Comparison of ENCODE assay signal across 14 cellular contexts in genomic region chr2:61435291-61435690, GRCh38. TPM values are rescaled to one million over a fixed set of nuclear protein-coding genes. Genes with fewer than 3 reads are reported as not detected.
A peak's percentile ranks its signal among the peaks of the same experiment; 100 is the strongest.
DNase-seq lines count a peak whose midpoint lies in the region; ATAC-seq, FAIRE-seq and TF ChIP-seq lines count a peak whose summit lies in the region.
"Had no signal": no experiment of that assay in that cellular context is flagged by ENCODE, and none has a peak within 500 bp of the region (broad histone marks: within the 10 kb centered on the region; RNA-seq: fewer than 3 reads in every experiment).

No MANE protein-coding gene starts in this region.

- H3K9ac ChIP-seq in K562 (ENCODE audit: insufficient read depth in 1 of 2, low read depth in 2 of 2, low read length in 2 of 2), result no peak overlapping the region

- POLR2A ChIA-PET in HEK293 (lab: Yijun Ruan, JAX) (no interaction called here), K562 (lab: Yijun Ruan, JAX) (interaction anchor here (0.6 to 1.4 kb wide), 3 partner anchors 9 to 255 kb away, joined by 3 to 5 read pairs (median 3); no protein-coding TSS in a partner anchor)

- H4K20me1 ChIP-seq in K562 (replicated peaks; ENCODE audit: control insufficient read depth, insufficient read depth, low read length) (peaks cover 43% of the 10 kb centered on the region), osteoblast (ENCODE audit: insufficient read depth, low read length) (peaks cover 94% of the 10 kb centered on the region)

- H3K27ac ChIP-seq in left ventricle myocardium inferior (replicated peaks) (peak overlapping the region; percentile 62), HEK293 (ENCODE audit: extremely low read depth, low read depth, low read length) (no peak overlapping the region), K562 (ENCODE audit: extremely low read depth, low read depth, low read length) (no peak overlapping the region), gastrocnemius medialis (peak overlapping the region; percentile 83 to 86 (median 85)), osteoblast (ENCODE audit: low read depth, low read length) (no peak overlapping the region)
- H3K27ac ChIP-seq: SJCRH30 had no signal

- H3K27me3 ChIP-seq in left ventricle myocardium inferior (ENCODE audit: low read depth), result no peaks in the 10 kb centered on the region
- H3K27me3 ChIP-seq in K562 (ENCODE audit: control insufficient read depth in 2 of 2, insufficient read depth in 2 of 2, low read length in 2 of 2), result no peaks in the 10 kb centered on the region
- H3K27me3 ChIP-seq in gastrocnemius medialis, result no peaks in the 10 kb centered on the region
- no peaks in the 10 kb centered on the region for H3K27me3 ChIP-seq in osteoblast (ENCODE audit: insufficient read depth, low read length)
- H3K27me3 ChIP-seq: SJCRH30 had no signal

- DNase-seq in left ventricle myocardium inferior (no peak), Right ventricle myocardium superior (no peak), K562 (ENCODE audit: extremely low read depth in 1 of 4, low spot score in 3 of 4) (no peak), gastrocnemius medialis (no peak), osteoblast (ENCODE audit: insufficient read length, low spot score, missing footprints) (no peak), SW480 (ENCODE audit: low spot score) (no peak)
- DNase-seq: CD4-positive, CD25-positive, alpha-beta regulatory T cell; DMS 273 treated with DMSO at 0.1 percent for 48 hours; NCI-H1417 treated with DMSO at 0.1 percent for 48 hours; NCI-H2029 treated with DMSO at 0.1 percent for 48 hours; NCI-H510A treated with DMSO at 0.1 percent for 48 hours; SJCRH30 had no signal

- intact Hi-C loops in left ventricle myocardium inferior (cut with micrococcal nuclease) (no loop called here), Right ventricle myocardium superior (cut with DNase I) (no loop called here), K562 (cut with micrococcal nuclease) (no loop called here), gastrocnemius medialis (cut with DNase I; ENCODE audit: low total_unique reads) (loop anchor here (2.0 to 10.0 kb wide), 2 partner anchors 36 to 330 kb away; partner anchors contain the start of gene USP34)

- WGBS in K562 (ENCODE audit: insufficient coverage, low coverage, missing lambda C conversion rate), result 78% methylated on average over 1 of the region's 1 CpG

- in situ Hi-C loops in K562 (cut with MboI), result no loop called here
- in situ Hi-C loops in gastrocnemius medialis (cut with MboI; ENCODE audit: low sequenced_read_pairs in 4 of 4), result no loop called here

- H3K4me2 ChIP-seq in K562 (ENCODE audit: insufficient read depth, low read length) (no peak overlapping the region), osteoblast (ENCODE audit: insufficient read depth, low read length) (no peak overlapping the region)

- H3K4me3 ChIP-seq in left ventricle myocardium inferior (no peak overlapping the region), HEK293 (ENCODE audit: low read depth, low read length) (no peak overlapping the region), K562 (no peak overlapping the region), gastrocnemius medialis (no peak overlapping the region), osteoblast (ENCODE audit: insufficient read depth, low read length) (no peak overlapping the region)
- H3K4me3 ChIP-seq: SJCRH30 had no signal

- H3K79me2 ChIP-seq in K562 (ENCODE audit: control insufficient read depth, insufficient read depth, low read length) (peaks cover 99% of the 10 kb centered on the region), osteoblast (ENCODE audit: insufficient read depth, low read length) (peaks cover 99% of the 10 kb centered on the region)

- CTCF ChIA-PET in HEK293 (lab: Yijun Ruan, JAX) (no interaction called here), K562 (lab: Yijun Ruan, JAX; ENCODE audit: low intra/inter-chr PET ratio) (no interaction called here)

- TF ChIP-seq CTCF in left ventricle myocardium inferior (IDR thresholded peaks at IDR 0.05; ENCODE audit: borderline replicate concordance) (no peak), HEK293 (tag by site-specific recombination; IDR thresholded peaks at IDR 0.05) (no peak), K562 (IDR thresholded peaks at IDR 0.05 in 2 of 3, conservative IDR thresholded peaks at IDR 0.05 in 1 of 3; ENCODE audit: insufficient read depth in 2 of 3, low read depth in 1 of 3, low read length in 3 of 3) (no peak), gastrocnemius medialis (IDR thresholded peaks at IDR 0.05 in 4 of 5, conservative IDR thresholded peaks at IDR 0.05 in 1 of 5) (no peak), osteoblast (IDR thresholded peaks at IDR 0.05; ENCODE audit: extremely low read depth, low read depth, low read length) (no peak)

- no peak for TF ChIP-seq EP300 in K562 (IDR thresholded peaks at IDR 0.05; ENCODE audit: low read length)

- FAIRE-seq in K562 (lab: Jason Lieb, UNC), result no peak

- H3K36me3 ChIP-seq in left ventricle myocardium inferior (no peaks in the 10 kb centered on the region), HEK293 (ENCODE audit: control insufficient read depth in 2 of 2, insufficient read depth in 1 of 2, low read length in 2 of 2) (no peaks in the 10 kb centered on the region; a peak in 1 of 3 replicates), K562 (ENCODE audit: control insufficient read depth, insufficient read depth, low read length) (0 out of 3 replicates have a peak, but pooled peaks cover 2% of the 10 kb centered on the region), gastrocnemius medialis (no peaks in the 10 kb centered on the region), osteoblast (ENCODE audit: insufficient read depth, low read length) (peaks cover 4% of the 10 kb centered on the region)
- H3K36me3 ChIP-seq: SJCRH30 had no signal

- H2AFZ ChIP-seq in K562 (ENCODE audit: low read depth, low read length) (no peak overlapping the region), osteoblast (ENCODE audit: low read length) (no peak overlapping the region)

- peaks cover 10% of the 10 kb centered on the region for H3K9me1 ChIP-seq in K562 (ENCODE audit: control insufficient read depth, insufficient read depth, low read length)

- no peak for ATAC-seq in Right ventricle myocardium superior (ENCODE audit: poor library complexity)
- ATAC-seq in K562, result no peak
- no peak for ATAC-seq in gastrocnemius medialis
- no peak for ATAC-seq in GM18502 (IDR thresholded peaks at IDR 0.05; ENCODE audit: poor library complexity, unreplicated experiment)

- TF ChIP-seq POLR2A in K562 (conservative IDR thresholded peaks at IDR 0.05), result no peak
- no peak for TF ChIP-seq POLR2A in gastrocnemius medialis (IDR thresholded peaks at IDR 0.05)

- no TSS peak for BruUV-seq in K562 (replicated peaks; lab: Mats Ljungman, UMichigan)

- H3K4me1 ChIP-seq in left ventricle myocardium inferior (peaks cover 66% of the 10 kb centered on the region), HEK293 (ENCODE audit: control insufficient read depth, insufficient read depth, low read length) (no peaks in the 10 kb centered on the region), K562 (replicated peaks in 1 of 2; ENCODE audit: control insufficient read depth in 2 of 2, insufficient read depth in 2 of 2, low read length in 2 of 2) (peaks cover 4 to 12% of the 10 kb centered on the region in 2 experiments; a peak in 3 of 5 replicates), gastrocnemius medialis (peaks cover 63 to 69% of the 10 kb centered on the region in 2 donors), osteoblast (ENCODE audit: insufficient read depth, low read length) (peaks cover 12% of the 10 kb centered on the region)
- H3K4me1 ChIP-seq: SJCRH30 had no signal

- no peak for TF ChIP-seq RAD21 in K562 (CRISPR knock-in tag; conservative IDR thresholded peaks at IDR 0.05 in 1 of 2, IDR thresholded peaks at IDR 0.05 in 1 of 2)

- H3K9me3 ChIP-seq in left ventricle myocardium inferior (replicated peaks) (peaks cover 14% of the 10 kb centered on the region), HEK293 (ENCODE audit: control insufficient read depth, insufficient read depth, low read depth, low read length) (peaks cover 5% of the 10 kb centered on the region; the same call in 1 of the 2 replicates), K562 (replicated peaks; ENCODE audit: control insufficient read depth, insufficient read depth, low read depth, low read length) (no peaks in the 10 kb centered on the region), gastrocnemius medialis (no peaks in the 10 kb centered on the region), osteoblast (ENCODE audit: low read depth, low read length) (no peaks in the 10 kb centered on the region)

RNA-seq across cellular contexts. Expression of gene USP34, which starts 35.6 kb away (rescaled TPM):
- total RNA-seq in left ventricle myocardium inferior (50.0 TPM), Right ventricle myocardium superior (43.5 TPM), K562 (2014; rRNA removed) (61.8 and 61.9 TPM in 2 replicates), K562 (2014; rRNA removed; fragmentation: Illumina TruSeq; extraction: Trizol) (98.7 and 111 TPM in 2 replicates), K562 (2015; rRNA removed; fragmentation: Illumina TruSeq; extraction: Trizol) (89.9 and 94.3 TPM in 2 replicates), K562 (2021) (67.8 and 73.6 TPM in 2 replicates), gastrocnemius medialis (100 to 1,000 TPM in 1 of 4 donors, 10 to 100 TPM in 3; 64.5 to 150 (median 76.3) TPM), osteoblast (152 and 160 TPM in 2 replicates)
- total RNA-seq in K562 (2011; cell fraction: chromatin; rRNA removed; ENCODE audit: low replicate concordance), result 203 and 710 TPM in 2 replicates
- total RNA-seq in K562 (2011; cell fraction: nucleolus; rRNA removed), result 62.7 and 117 TPM in 2 replicates
- total RNA-seq in K562 (2011; cell fraction: nucleoplasm; rRNA removed), result 187 and 292 TPM in 2 replicates
- polyA plus RNA-seq in K562 (2011; rRNA removed) (69.1 and 82.1 TPM in 2 replicates), K562 (2014; fragmentation: Illumina TruSeq; extraction: Trizol) (83.8 and 108 TPM in 2 replicates), K562 (2014; fragmentation: Nextera tagmentation; extraction: Ambion mirVana) (10 to 100 TPM; 19.8 to 38.7 TPM), K562 (2014; rRNA removed) (48.3 and 54.1 TPM in 2 replicates)
- polyA plus RNA-seq in K562 (2011; cell fraction: cytosol; rRNA removed), result 24.1 and 44.7 TPM in 2 replicates
- polyA plus RNA-seq in K562 (2011; cell fraction: nucleus; rRNA removed), result 109 and 150 TPM in 2 replicates
- polyA plus RNA-seq in K562 (2012), result 46.1 and 63.7 TPM in 2 replicates
- polyA minus RNA-seq in K562 (2011; rRNA and poly(A)+ RNA removed), result 252 and 297 TPM in 2 replicates
- 70.3 and 94.8 TPM in 2 replicates for polyA minus RNA-seq in K562 (2011; cell fraction: cytosol; rRNA and poly(A)+ RNA removed)
- 139 and 212 TPM in 2 replicates for polyA minus RNA-seq in K562 (2011; cell fraction: nucleus; rRNA and poly(A)+ RNA removed)

Comparison
In these comparisons a context has a peak if more than half of its experiments do, and no peak if none do; other contexts are left out.
1. H3K27ac ChIP-seq: peak in left ventricle myocardium inferior (single experiment) and gastrocnemius medialis (4 of 4); none in HEK293 (single experiment), K562 (single experiment) and osteoblast (single experiment).